Comparison of ENCODE assay signal across 1 cellular context in genomic region chr19:44553478-44554171, GRCh38.
A peak's percentile ranks its signal among the peaks of the same experiment; 100 is the strongest.
TF ChIP-seq lines count a peak whose summit lies in the region.

No MANE protein-coding gene starts in this region.

TF ChIP-seq in K562, 482 proteins besides CTCF, POLR2A, EP300 and RAD21 (continued from another document and continues in another):
- TF ChIP-seq ZBTB49 (CRISPR knock-in tag; IDR thresholded peaks at IDR 0.05; ENCODE audit: borderline replicate concordance) (no peak), ZNF12 (CRISPR knock-in tag; IDR thresholded peaks at IDR 0.05) (no peak), CBFA2T2 (conservative IDR thresholded peaks at IDR 0.05) (peak; percentile 88), SMAD1 (IDR thresholded peaks at IDR 0.05; ENCODE audit: low read depth, low read length, partially characterized antibody) (peak; percentile 56), TAF15 (IDR thresholded peaks at IDR 0.05; ENCODE audit: low read depth, low read length) (no peak), ELF4 (CRISPR knock-in tag; IDR thresholded peaks at IDR 0.05) (no peak), ZNF57 (CRISPR knock-in tag; IDR thresholded peaks at IDR 0.05) (no peak), PTTG1 (tag; IDR thresholded peaks at IDR 0.05; ENCODE audit: low read depth) (no peak), ZNF644 (tag; IDR thresholded peaks at IDR 0.05; ENCODE audit: low read depth) (no peak), FOXP1 (CRISPR knock-in tag; IDR thresholded peaks at IDR 0.05) (no peak), ZNF354B (CRISPR knock-in tag; IDR thresholded peaks at IDR 0.05) (no peak), NFIC (IDR thresholded peaks at IDR 0.05) (peak; percentile 61), MEF2A (IDR thresholded peaks at IDR 0.05; ENCODE audit: control insufficient read depth, low read depth, low read length) (no peak), RBM25 (IDR thresholded peaks at IDR 0.05; ENCODE audit: low read depth, low read length, severe bottlenecking) (no peak), ZEB2 (IDR thresholded peaks at IDR 0.05) (peak; percentile 98), E2F8 (IDR thresholded peaks at IDR 0.05; ENCODE audit: low read depth, partially characterized antibody) (no peak), ATF4 (CRISPR knock-in tag; IDR thresholded peaks at IDR 0.05) (no peak), ZNF445 (CRISPR knock-in tag; IDR thresholded peaks at IDR 0.05; ENCODE audit: low read depth) (no peak), NCOR1 (IDR thresholded peaks at IDR 0.05) (peak; percentile 89), MYNN (IDR thresholded peaks at IDR 0.05) (peak; percentile 69; the same call in 1 of the 2 replicates), MYNN (CRISPR knock-in tag; IDR thresholded peaks at IDR 0.05) (no peak), ZNF143 (CRISPR knock-in tag; IDR thresholded peaks at IDR 0.05) (no peak), MAFK (IDR thresholded peaks at IDR 0.05; ENCODE audit: low read length) (peak; percentile 47; the same call in 1 of the 2 replicates), ETS2 (tag; IDR thresholded peaks at IDR 0.05; ENCODE audit: borderline replicate concordance, poor library complexity, severe bottlenecking) (no peak), PKNOX1 (IDR thresholded peaks at IDR 0.05) (peak; percentile 43; the same call in 1 of the 2 replicates), MXI1 (IDR thresholded peaks at IDR 0.05; ENCODE audit: low read depth, low read length) (no peak), MEIS2 (IDR thresholded peaks at IDR 0.05; ENCODE audit: partially characterized antibody) (no peak), ZNF121 (CRISPR knock-in tag; conservative IDR thresholded peaks at IDR 0.05) (no peak), ZNF408 (CRISPR knock-in tag; IDR thresholded peaks at IDR 0.05; ENCODE audit: low read depth) (no peak), ESRRB (CRISPR knock-in tag; IDR thresholded peaks at IDR 0.05; ENCODE audit: borderline replicate concordance) (no peak), MAFF (IDR thresholded peaks at IDR 0.05; ENCODE audit: low read length) (peak; percentile 79), SMAD4 (CRISPR knock-in tag; conservative IDR thresholded peaks at IDR 0.05) (no peak; the same call in 1 of the 2 replicates), CXXC5 (CRISPR knock-in tag; IDR thresholded peaks at IDR 0.05) (no peak), PRDM10 (IDR thresholded peaks at IDR 0.05; ENCODE audit: partially characterized antibody) (no peak), POLR2B (IDR thresholded peaks at IDR 0.05; ENCODE audit: low read depth, partially characterized antibody) (peak; percentile 25), BHLHE40 (IDR thresholded peaks at IDR 0.05; ENCODE audit: low read length) (peak; percentile 44; the same call in 1 of the 2 replicates), GABPA (tag; conservative IDR thresholded peaks at IDR 0.05; ENCODE audit: low read depth) (peak; percentile 44; the same call in 1 of the 2 replicates), EGR1 (conservative IDR thresholded peaks at IDR 0.05) (no peak), ZNF274 (IDR thresholded peaks at IDR 0.05; ENCODE audit: borderline replicate concordance, low read depth, low read length) (no peak), ZNF436 (CRISPR knock-in tag; IDR thresholded peaks at IDR 0.05) (no peak), MIER1 (IDR thresholded peaks at IDR 0.05; ENCODE audit: low read depth) (no peak), ZNF311 (CRISPR knock-in tag; IDR thresholded peaks at IDR 0.05) (no peak), ZNF695 (CRISPR knock-in tag; IDR thresholded peaks at IDR 0.05) (no peak), KLF10 (CRISPR knock-in tag; IDR thresholded peaks at IDR 0.05) (no peak), IRF2 (CRISPR knock-in tag; IDR thresholded peaks at IDR 0.05) (no peak), NCOA1 (IDR thresholded peaks at IDR 0.05; ENCODE audit: low read depth) (peak; percentile 86; the same call in 1 of the 2 replicates), CREM (IDR thresholded peaks at IDR 0.05; ENCODE audit: low read depth) (peak; percentile 54), SUPT5H (IDR thresholded peaks at IDR 0.05) (0 out of 2 replicates have a peak, but pooled peaks have one; percentile 42), SMARCE1 (IDR thresholded peaks at IDR 0.05) (peak; percentile 83), MAFG (tag; conservative IDR thresholded peaks at IDR 0.05) (peak; percentile 67), TAF9B (IDR thresholded peaks at IDR 0.05; ENCODE audit: partially characterized antibody) (no peak), ZNF830 (CRISPR knock-in tag; IDR thresholded peaks at IDR 0.05) (no peak), CCNT2 (IDR thresholded peaks at IDR 0.05; ENCODE audit: borderline replicate concordance, extremely low read depth, insufficient read length, low read depth, low read length) (no peak), MAZ (CRISPR knock-in tag; conservative IDR thresholded peaks at IDR 0.05 in 1 of 2, IDR thresholded peaks at IDR 0.05 in 1 of 2) (no peak), PURB (CRISPR knock-in tag; IDR thresholded peaks at IDR 0.05; ENCODE audit: low read depth) (no peak), ASH1L (IDR thresholded peaks at IDR 0.05; ENCODE audit: borderline replicate concordance, low read depth, partially characterized antibody) (no peak), ZBED1 (IDR thresholded peaks at IDR 0.05) (no peak), ATF6 (CRISPR knock-in tag; IDR thresholded peaks at IDR 0.05) (no peak), ZBTB34 (CRISPR knock-in tag; IDR thresholded peaks at IDR 0.05) (no peak), HDAC8 (tag; IDR thresholded peaks at IDR 0.05) (no peak), SMAD2 (IDR thresholded peaks at IDR 0.05; ENCODE audit: low read depth, low read length) (no peak)
